23 cellular contexts compared by ENCODE assay signal in genomic region chr7:7756577-7756976, GRCh38.
"Had no signal": no experiment of that assay in that cellular context is flagged by ENCODE, and none has a peak within 500 bp of the region (broad histone marks: within the 10 kb centered on the region; RNA-seq: fewer than 3 reads in every experiment).

No MANE protein-coding gene starts in this region.

- FAIRE-seq: endometrium, keratinocyte had no signal

- H2AFZ ChIP-seq: hepatocyte had no signal

- DNase-seq: activated CD4-positive, alpha-beta T cell treated with anti-CD3 and anti-CD28 coated beads for 36 hours; activated CD4-positive, CD25-positive, alpha-beta regulatory T cell; activated naive CD4-positive, alpha-beta T cell treated with Interleukin-2 at 50 U/mL for 16 hours; activated T-cell treated with anti-CD3 and anti-CD28 coated beads for 4 hours; activated T-cell treated with anti-CD3 and anti-CD28 coated beads, Interleukin-2, amount 50 U/mL, for 72 hours; aorta; body of pancreas; cerebellar nuclear complex; colonic mucosa; effector CD8-positive, alpha-beta T cell; left colon; mammary epithelial cell; naive thymus-derived CD8-positive, alpha-beta T cell; right cardiac atrium; stimulated activated CD4-positive, alpha-beta T cell treated with anti-CD3 and anti-CD28 coated beads, Interleukin-2, amount 100 ng/mL, for 48 hours; stimulated activated naive CD4-positive, alpha-beta T cell treated with Interleukin-2 at 50 U/mL for 16 hours; T-helper 1 cell; testis had no signal

- H3K79me2 ChIP-seq: hepatocyte had no signal

- H3K4me3 ChIP-seq: body of pancreas, colonic mucosa, gastroesophageal sphincter, hepatocyte, testis, vagina had no signal

- H3K9me3 ChIP-seq: body of pancreas, colonic mucosa, gastroesophageal sphincter, testis, vagina had no signal

- H3K27ac ChIP-seq: body of pancreas, colonic mucosa, gastroesophageal sphincter, hepatocyte, testis, vagina had no signal

- H3K36me3 ChIP-seq: colonic mucosa, gastroesophageal sphincter, vagina had no signal

- H3K4me1 ChIP-seq: colonic mucosa, testis had no signal

- H3K4me2 ChIP-seq: hepatocyte had no signal

- ATAC-seq: activated CD4-positive, alpha-beta T cell treated with anti-CD3 and anti-CD28 coated beads for 36 hours; activated T-cell treated with anti-CD3 and anti-CD28 coated beads, Interleukin-2, amount 50 U/mL, for 72 hours; body of pancreas; gastroesophageal sphincter; left colon; naive thymus-derived CD8-positive, alpha-beta T cell; right cardiac atrium had no signal

- H3K27me3 ChIP-seq: body of pancreas, colonic mucosa, gastroesophageal sphincter, hepatocyte, testis, vagina had no signal
